8 cellular contexts compared by ENCODE assay signal in genomic region chr12:117875652-117876491, GRCh38.
DNase-seq lines count a peak whose midpoint lies in the region; ATAC-seq and TF ChIP-seq lines count a peak whose summit lies in the region.

No MANE protein-coding gene starts in this region.

- no peak overlapping the region for H3K27ac Mint-ChIP-seq in memory B cell

- H3K4me3 ChIP-seq in HEK293 (ENCODE audit: low read depth, low read length), result no peak overlapping the region
- no peak overlapping the region for H3K4me3 ChIP-seq in adrenal gland

- intact Hi-C loops in adrenal gland (cut with DNase I), result loop anchor here in 1 of 2 donors (10.0 kb wide), 2 partner anchors 139 to 499 kb away; partner anchors contain the start of genes RFC5, SUDS3 and TAOK3

- peaks cover 12% of the 10 kb centered on the region for H3K27me3 Mint-ChIP-seq in memory B cell

- H3K4me3 Mint-ChIP-seq in memory B cell, result no peak overlapping the region

- H3K36me3 ChIP-seq in HEK293 (ENCODE audit: control insufficient read depth in 2 of 2, insufficient read depth in 1 of 2, low read length in 2 of 2) (no peaks in the 10 kb centered on the region), adrenal gland (replicated peaks in 1 of 2) (no peaks in the 10 kb centered on the region)

- H3K36me3 Mint-ChIP-seq in memory B cell, result no peaks in the 10 kb centered on the region

- TF ChIP-seq CTCF in HEK293 (tag by site-specific recombination; IDR thresholded peaks at IDR 0.05) (no peak), adrenal gland (IDR thresholded peaks at IDR 0.05) (no peak)

- H3K4me1 ChIP-seq in HEK293 (ENCODE audit: control insufficient read depth, insufficient read depth, low read length) (no peaks in the 10 kb centered on the region; the same call in 1 of the 2 replicates), adrenal gland (replicated peaks in 1 of 2) (no peaks in the 10 kb centered on the region)

- ATAC-seq in memory B cell (ENCODE audit: low read depth) (peak; percentile 31), HG03457 (IDR thresholded peaks at IDR 0.05; ENCODE audit: unreplicated experiment) (no peak), GM18873 (IDR thresholded peaks at IDR 0.05; ENCODE audit: low FRiP score, unreplicated experiment) (no peak), GM18861 (IDR thresholded peaks at IDR 0.05; ENCODE audit: unreplicated experiment) (no peak)

- H3K9me3 ChIP-seq in HEK293 (ENCODE audit: control insufficient read depth, insufficient read depth, low read depth, low read length), result no peaks in the 10 kb centered on the region
- H3K9me3 ChIP-seq in adrenal gland (replicated peaks in 1 of 3), result no peaks in the 10 kb centered on the region

- no peaks in the 10 kb centered on the region for H3K27me3 ChIP-seq in adrenal gland

- POLR2A ChIA-PET in HEK293 (lab: Yijun Ruan, JAX), result interaction anchor here (1.3 kb wide), 1 partner anchor 140 kb away, joined by 3 read pairs; the partner anchor contains the start of gene RFC5

- CTCF ChIA-PET in HEK293 (lab: Yijun Ruan, JAX), result interaction anchor here (0.6 to 3.7 kb wide), 28 partner anchors 8 to 802 kb away, joined by 3 to 55 read pairs (median 4); partner anchors contain the start of genes RFC5 and SUDS3

- TF ChIP-seq POLR2A in adrenal gland (IDR thresholded peaks at IDR 0.05), result no peak

- peak; percentile 63 to 90 for DNase-seq in NCI-H524 (lab: John Stamatoyannopoulos, UW)
- DNase-seq in adrenal gland, result peak in 5 of 7 donors; percentile 4 to 79 (median 21)
- no peak for DNase-seq in memory B cell (ENCODE audit: low spot score in 2 of 2)
- DNase-seq in cerebellar nuclear complex (lab: John Stamatoyannopoulos, UW), result no peak

- H3K9me3 Mint-ChIP-seq in memory B cell, result no peaks in the 10 kb centered on the region

- peaks cover 3% of the 10 kb centered on the region for H3K4me1 Mint-ChIP-seq in memory B cell

- H3K27ac ChIP-seq in HEK293 (ENCODE audit: extremely low read depth, low read depth, low read length) (no peak overlapping the region), adrenal gland (no peak overlapping the region)

- 25 to 45% (median 35%) methylated on average over 18 to 33 of the region's 33 CpGs for WGBS in adrenal gland, 4 donors

TF ChIP-seq in HEK293, 187 proteins besides CTCF, POLR2A, EP300 and RAD21:
- TF ChIP-seq ZNF292 (tag by site-specific recombination; IDR thresholded peaks at IDR 0.05; ENCODE audit: borderline replicate concordance, low read depth), result no peak
- TF ChIP-seq ZNF654 (tag by site-specific recombination; IDR thresholded peaks at IDR 0.05; ENCODE audit: low read depth), result no peak
- no peak for TF ChIP-seq PRDM1 (tag by site-specific recombination; IDR thresholded peaks at IDR 0.05)
- no peak for TF ChIP-seq ZNF658 (tag by site-specific recombination; IDR thresholded peaks at IDR 0.05)
- 0 out of 2 replicates have a peak, but pooled peaks have one; percentile 12 for TF ChIP-seq ZNF335 (tag by site-specific recombination; conservative IDR thresholded peaks at IDR 0.05)
- TF ChIP-seq ZNF610 (tag by site-specific recombination; IDR thresholded peaks at IDR 0.05; ENCODE audit: borderline replicate concordance), result no peak
- TF ChIP-seq ZSCAN4 (tag by site-specific recombination; IDR thresholded peaks at IDR 0.05), result no peak

Comparison
In these comparisons a context has a peak if more than half of its experiments do, and no peak if none do; other contexts are left out.
1. DNase-seq: peak in NCI-H524 (2 of 2) and adrenal gland (5 of 7); none in memory B cell (0 of 2) and cerebellar nuclear complex (0 of 2).